ENCODE assay signal across 28 cellular contexts in genomic region chr11:40958707-40959106, GRCh38.
"Had no signal": no experiment of that assay in that cellular context is flagged by ENCODE, and none has a peak within 500 bp of the region (broad histone marks: within the 10 kb centered on the region; RNA-seq: fewer than 3 reads in every experiment).

No MANE protein-coding gene starts in this region.

- H3K27me3 Mint-ChIP-seq: dendritic cell treated with granulocyte-macrophage colony-stimulating factor and Interleukin-4, amounts not matched to agents 40 ng/mL and 50 ng/mL, for 4 days; effector memory CD8-positive, alpha-beta T cell had no signal

- H3K4me1 Mint-ChIP-seq: endodermal cell had no signal

- ATAC-seq: effector memory CD8-positive, alpha-beta T cell; esophagus mucosa; gastrocnemius medialis; gastroesophageal sphincter; heart left ventricle; heart right ventricle had no signal

- H3K9me3 Mint-ChIP-seq: dendritic cell treated with granulocyte-macrophage colony-stimulating factor and Interleukin-4, amounts not matched to agents 40 ng/mL and 50 ng/mL, for 4 days; endodermal cell had no signal

- H3K4me3 Mint-ChIP-seq: dendritic cell treated with granulocyte-macrophage colony-stimulating factor and Interleukin-4, amounts not matched to agents 40 ng/mL and 50 ng/mL, for 4 days; effector memory CD8-positive, alpha-beta T cell; endodermal cell had no signal

- FAIRE-seq: colon, endometrium, endothelial cell of umbilical vein, frontal cortex had no signal

- H3K4me1 ChIP-seq: colonic mucosa, esophagus muscularis mucosa, esophagus squamous epithelium, gastrocnemius medialis, gastroesophageal sphincter, heart left ventricle, heart right ventricle had no signal

- H3K9me3 ChIP-seq: colonic mucosa, esophagus muscularis mucosa, gastrocnemius medialis, gastroesophageal sphincter had no signal

- H3K27ac ChIP-seq: colonic mucosa, coronary artery, dorsolateral prefrontal cortex, epithelial cell of prostate, esophagus muscularis mucosa, esophagus squamous epithelium, gastrocnemius medialis, gastroesophageal sphincter, heart left ventricle, heart right ventricle had no signal

- H3K27me3 ChIP-seq: colonic mucosa, dorsolateral prefrontal cortex, esophagus muscularis mucosa, esophagus squamous epithelium, gastrocnemius medialis, gastroesophageal sphincter, heart left ventricle, heart right ventricle had no signal

- DNase-seq: colonic mucosa; cortex of kidney; dermis blood vessel endothelial cell; dorsolateral prefrontal cortex; effector CD4-positive, alpha-beta T cell; effector CD8-positive, alpha-beta T cell; effector memory CD4-positive, alpha-beta T cell; effector memory CD8-positive, alpha-beta T cell; endodermal cell; erythroblast; esophagus squamous epithelium; foreskin fibroblast; foreskin melanocyte; gastrocnemius medialis; glutamatergic neuron; head of caudate nucleus; heart left ventricle; heart right ventricle had no signal

- H3K4me3 ChIP-seq: colonic mucosa, coronary artery, dorsolateral prefrontal cortex, esophagus muscularis mucosa, esophagus squamous epithelium, gastrocnemius medialis, gastroesophageal sphincter, heart left ventricle, heart right ventricle had no signal

- H3K36me3 ChIP-seq: colonic mucosa, esophagus muscularis mucosa, esophagus squamous epithelium, gastrocnemius medialis, gastroesophageal sphincter, heart left ventricle, heart right ventricle had no signal

- H3K27ac Mint-ChIP-seq: dendritic cell treated with granulocyte-macrophage colony-stimulating factor and Interleukin-4, amounts not matched to agents 40 ng/mL and 50 ng/mL, for 4 days; effector memory CD8-positive, alpha-beta T cell; endodermal cell had no signal
